Comparison of ENCODE assay signal across 9 cellular contexts in genomic region chr4:7960790-7961655, GRCh38. TPM values are rescaled to one million over a fixed set of nuclear protein-coding genes. Genes with fewer than 3 reads are reported as not detected.
A peak's percentile ranks its signal among the peaks of the same experiment; 100 is the strongest.
DNase-seq lines count a peak whose midpoint lies in the region; ATAC-seq and TF ChIP-seq lines count a peak whose summit lies in the region.
"Had no signal": no experiment of that assay in that cellular context is flagged by ENCODE, and none has a peak within 500 bp of the region (broad histone marks: within the 10 kb centered on the region; RNA-seq: fewer than 3 reads in every experiment).

No MANE protein-coding gene starts in this region.

- H3K36me3 ChIP-seq in kidney epithelial cell (ENCODE audit: control insufficient read depth, insufficient read depth, low read length), result no peaks in the 10 kb centered on the region

- H3K9me3 Mint-ChIP-seq in activated naive CD8-positive, alpha-beta T cell treated with anti-CD3 and anti-CD28 coated beads for 36 hours, result no peaks in the 10 kb centered on the region

- peak; percentile 56 for ATAC-seq in GM21825 (IDR thresholded peaks at IDR 0.05; ENCODE audit: unreplicated experiment)

- peak overlapping the region; percentile 26 for H3K4me3 Mint-ChIP-seq in activated naive CD8-positive, alpha-beta T cell treated with anti-CD3 and anti-CD28 coated beads for 36 hours
- H3K4me3 Mint-ChIP-seq: memory B cell had no signal

- H3K4me3 ChIP-seq in kidney epithelial cell (ENCODE audit: low read depth, low read length), result no peak overlapping the region

- peak overlapping the region; percentile 82 for H3K27ac Mint-ChIP-seq in activated naive CD8-positive, alpha-beta T cell treated with anti-CD3 and anti-CD28 coated beads for 36 hours
- H3K27ac Mint-ChIP-seq: memory B cell had no signal

- DNase-seq in DMS79 (lab: John Stamatoyannopoulos, UW) (peak; percentile 22), NCI-H1694 (lab: John Stamatoyannopoulos, UW) (peak; percentile 31), kidney epithelial cell (ENCODE audit: low read depth) (peak; percentile 94), AML-193 (lab: John Stamatoyannopoulos, UW) (no peak), NCI-H2171 treated with DMSO at 0.1 percent for 48 hours (lab: John Stamatoyannopoulos, UW) (no peak)
- peak; percentile 85 for DNase-seq in activated naive CD8-positive, alpha-beta T cell treated with anti-CD3 and anti-CD28 coated beads for 36 hours
- peak; percentile 67 to 76 for DNase-seq in stimulated activated CD8-positive, alpha-beta memory T cell treated with anti-CD3 and anti-CD28 coated beads, Interleukin-2, amount 100 ng/mL, for 48 hours (ENCODE audit: low read depth in 2 of 2)

- peaks cover 32% of the 10 kb centered on the region for H3K27me3 Mint-ChIP-seq in activated naive CD8-positive, alpha-beta T cell treated with anti-CD3 and anti-CD28 coated beads for 36 hours

- H3K27me3 ChIP-seq in kidney epithelial cell (ENCODE audit: control insufficient read depth, insufficient read depth, low read length), result peaks cover 8% of the 10 kb centered on the region

- H3K36me3 Mint-ChIP-seq in activated naive CD8-positive, alpha-beta T cell treated with anti-CD3 and anti-CD28 coated beads for 36 hours, result peaks cover 2% of the 10 kb centered on the region
- H3K36me3 Mint-ChIP-seq: memory B cell had no signal

- TF ChIP-seq CTCF in kidney epithelial cell (IDR thresholded peaks at IDR 0.05; ENCODE audit: insufficient read depth, low read length, poor library complexity, severe bottlenecking), result no peak

- peaks cover 50% of the 10 kb centered on the region for H3K4me1 Mint-ChIP-seq in activated naive CD8-positive, alpha-beta T cell treated with anti-CD3 and anti-CD28 coated beads for 36 hours

RNA-seq across cellular contexts. Expression of gene AFAP1, which starts 21.4 kb away (rescaled TPM):
- total RNA-seq in activated naive CD8-positive, alpha-beta T cell treated with anti-CD3 and anti-CD28 coated beads for 36 hours, result 10 to 100 TPM; 13.6 to 13.8 TPM
- 54.4 and 55.6 TPM in 2 replicates for total RNA-seq in kidney epithelial cell

Comparison
In these comparisons a context has a peak if more than half of its experiments do, and no peak if none do; other contexts are left out.
1. DNase-seq: peak in DMS79 (single experiment), NCI-H1694 (single experiment), activated naive CD8-positive, alpha-beta T cell treated with anti-CD3 and anti-CD28 coated beads for 36 hours (single experiment), kidney epithelial cell (single experiment) and stimulated activated CD8-positive, alpha-beta memory T cell treated with anti-CD3 and anti-CD28 coated beads, Interleukin-2, amount 100 ng/mL, for 48 hours (2 of 2); none in AML-193 (0 of 2) and NCI-H2171 treated with DMSO at 0.1 percent for 48 hours (single experiment).